Comparison of ENCODE assay signal across 38 cellular contexts in the genomic region with DNA sequence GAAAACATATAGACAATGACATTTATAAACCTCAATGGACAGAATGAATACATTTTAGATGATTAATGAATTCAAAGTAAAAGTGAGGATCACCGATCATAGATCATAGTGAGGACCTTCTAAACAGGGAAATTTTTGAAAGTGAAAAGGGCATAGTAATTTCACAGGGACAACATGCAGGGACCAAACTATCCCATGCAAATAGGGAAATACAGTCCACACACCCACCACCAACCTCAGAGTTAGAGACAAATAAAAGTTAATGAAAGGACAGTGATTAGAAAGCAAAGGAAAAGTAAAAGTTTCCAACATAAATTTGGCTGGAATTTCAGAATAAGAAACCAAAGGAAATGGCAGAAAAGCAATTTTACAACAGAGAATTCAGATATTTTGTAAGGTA.
"Had no signal": no experiment of that assay in that cellular context is flagged by ENCODE, and none has a peak within 500 bp of the region (broad histone marks: within the 10 kb centered on the region; RNA-seq: fewer than 3 reads in every experiment).

No MANE protein-coding gene starts in this region.

- H3K9me3 ChIP-seq: adrenal gland, ascending aorta, body of pancreas, breast epithelium had no signal

- H3K27me3 Mint-ChIP-seq: brain had no signal

- H3K27ac Mint-ChIP-seq: activated naive CD4-positive, alpha-beta T cell treated with anti-CD3 and anti-CD28 coated beads for 36 hours; activated naive CD4-positive, alpha-beta T cell treated with anti-CD3 and anti-CD28 coated beads, Interleukin-2, amount 10 ng/mL, durations not matched to agents 7 days and 5 days; activated naive CD4-positive, alpha-beta T cell treated with anti-CD3 and anti-CD28 coated beads, Interleukin-2, amount 50 U/mL, for 24 hours; activated naive CD4-positive, alpha-beta T cell treated with anti-CD3 and anti-CD28 coated beads, Interleukin-2, amount 50 U/mL, for 72 hours; activated naive CD8-positive, alpha-beta T cell; activated naive CD8-positive, alpha-beta T cell treated with anti-CD3 and anti-CD28 coated beads for 36 hours; activated naive CD8-positive, alpha-beta T cell treated with anti-CD3 and anti-CD28 coated beads, Interleukin-2, amount 10 ng/mL, durations not matched to agents 7 days and 5 days; activated naive CD8-positive, alpha-beta T cell treated with anti-CD3 and anti-CD28 coated beads, Interleukin-2, amount 50 U/mL, for 24 hours; activated T-cell treated with anti-CD3 and anti-CD28 coated beads, Interleukin-2, amount 50 U/mL, for 24 hours; activated T-cell treated with anti-CD3 and anti-CD28 coated beads, Interleukin-2, amount 50 U/mL, for 72 hours; activated T-helper 1 cell treated with anti-CD3 and anti-CD28 coated beads, Interleukin-12 subunit alpha, Interleukin-12 subunit beta, Interleukin-2, Interleukin-4 antibody, amounts not matched to agents 30 ng/mL and 10 ng/mL and 1 ng/mL, durations not matched to agents 14 hours and 24 hours and 36 hours; activated T-helper 17 cell treated with anti-CD3 and anti-CD28 coated beads, Interleukin-2, amount 50 U/mL, for 72 hours; activated T-helper 2 cell treated with anti-CD3 and anti-CD28 coated beads, Interferon-gamma antibody, Interleukin-2, Interleukin-4, amounts not matched to agents 10 μg/mL and 5 μg/mL and 100 μg/mL, durations not matched to agents 14 hours and 24 hours and 36 hours; brain had no signal

- H3K4me3 ChIP-seq: adrenal gland, ascending aorta, body of pancreas, breast epithelium, cardiac muscle cell had no signal

- H3K4me1 ChIP-seq: adrenal gland, ascending aorta, body of pancreas, breast epithelium had no signal

- DNase-seq: activated effector memory CD4-positive, alpha-beta T cell treated with anti-CD3 and anti-CD28 coated beads, Interleukin-2, amount 50 U/mL, for 16 hours; activated effector memory CD4-positive, alpha-beta T cell treated with Interleukin-2 at 50 U/mL for 16 hours; activated gamma-delta T cell; activated gamma-delta T cell treated with Interleukin-2 at 50 U/mL for 16 hours; activated naive CD4-positive, alpha-beta T cell; activated naive CD4-positive, alpha-beta T cell treated with anti-CD3 and anti-CD28 coated beads for 36 hours; activated naive CD4-positive, alpha-beta T cell treated with anti-CD3 and anti-CD28 coated beads, Interleukin-2, amount 10 ng/mL, durations not matched to agents 7 days and 5 days; activated naive CD4-positive, alpha-beta T cell treated with anti-CD3 and anti-CD28 coated beads, Interleukin-2, amount 50 U/mL, for 16 hours; activated naive CD4-positive, alpha-beta T cell treated with Interleukin-2 at 50 U/mL for 16 hours; activated naive CD8-positive, alpha-beta T cell treated with anti-CD3 and anti-CD28 coated beads for 36 hours; activated naive CD8-positive, alpha-beta T cell treated with anti-CD3 and anti-CD28 coated beads, Interleukin-2, amount 10 ng/mL, durations not matched to agents 7 days and 5 days; activated naive CD8-positive, alpha-beta T cell treated with anti-CD3 and anti-CD28 coated beads, Interleukin-2, amount 50 U/mL, for 24 hours; activated T-cell treated with anti-CD3 and anti-CD28 coated beads, Interleukin-2, amount 50 U/mL, for 1 hour; activated T-cell treated with anti-CD3 and anti-CD28 coated beads, Interleukin-2, amount 50 U/mL, for 24 hours; activated T-cell treated with anti-CD3 and anti-CD28 coated beads, Interleukin-2, amount 50 U/mL, for 4 hours; activated T-cell treated with anti-CD3 and anti-CD28 coated beads, Interleukin-2, amount 50 U/mL, for 48 hours; activated T-cell treated with anti-CD3 and anti-CD28 coated beads, Interleukin-2, amount 50 U/mL, for 72 hours; adrenal gland; amniotic stem cell; amygdala; anterior cingulate cortex; aorta; body of pancreas; brain microvascular endothelial cell; caudate nucleus; central memory CD4-positive, alpha-beta T cell; cerebellar nuclear complex had no signal

- H3K27ac ChIP-seq: adrenal gland, ascending aorta, body of pancreas, brain microvascular endothelial cell, breast epithelium had no signal

- H3K36me3 ChIP-seq: adrenal gland, ascending aorta, brain microvascular endothelial cell, breast epithelium, cardiac muscle cell had no signal

- H3K4me1 Mint-ChIP-seq: activated naive CD4-positive, alpha-beta T cell treated with anti-CD3 and anti-CD28 coated beads, Interleukin-2, amount 10 ng/mL, durations not matched to agents 7 days and 5 days; activated naive CD4-positive, alpha-beta T cell treated with anti-CD3 and anti-CD28 coated beads, Interleukin-2, amount 50 U/mL, for 24 hours; activated naive CD8-positive, alpha-beta T cell treated with anti-CD3 and anti-CD28 coated beads for 36 hours; activated naive CD8-positive, alpha-beta T cell treated with anti-CD3 and anti-CD28 coated beads, Interleukin-2, amount 10 ng/mL, durations not matched to agents 7 days and 5 days; activated naive CD8-positive, alpha-beta T cell treated with anti-CD3 and anti-CD28 coated beads, Interleukin-2, amount 50 U/mL, for 24 hours; activated T-helper 17 cell treated with anti-CD3 and anti-CD28 coated beads, Interleukin-2, amount 50 U/mL, for 72 hours; brain; central memory CD8-positive, alpha-beta T cell had no signal

- H3K9me3 Mint-ChIP-seq: activated naive CD4-positive, alpha-beta T cell treated with anti-CD3 and anti-CD28 coated beads, Interleukin-2, amount 10 ng/mL, durations not matched to agents 7 days and 5 days; activated naive CD4-positive, alpha-beta T cell treated with anti-CD3 and anti-CD28 coated beads, Interleukin-2, amount 50 U/mL, for 24 hours; activated naive CD4-positive, alpha-beta T cell treated with anti-CD3 and anti-CD28 coated beads, Interleukin-2, amount 50 U/mL, for 72 hours; activated naive CD8-positive, alpha-beta T cell treated with anti-CD3 and anti-CD28 coated beads, Interleukin-2, amount 50 U/mL, for 24 hours; activated T-cell treated with anti-CD3 and anti-CD28 coated beads, Interleukin-2, amount 50 U/mL, for 4 hours; activated T-helper 1 cell treated with anti-CD3 and anti-CD28 coated beads, Interleukin-12 subunit alpha, Interleukin-12 subunit beta, Interleukin-2, Interleukin-4 antibody, amounts not matched to agents 30 ng/mL and 10 ng/mL and 1 ng/mL, durations not matched to agents 14 hours and 24 hours and 36 hours; activated T-helper 17 cell treated with anti-CD3 and anti-CD28 coated beads, Interleukin-2, amount 50 U/mL, for 72 hours; central memory CD8-positive, alpha-beta T cell had no signal

- H3K4me3 Mint-ChIP-seq: activated naive CD4-positive, alpha-beta T cell treated with anti-CD3 and anti-CD28 coated beads for 36 hours; activated naive CD4-positive, alpha-beta T cell treated with anti-CD3 and anti-CD28 coated beads, Interleukin-2, amount 10 ng/mL, durations not matched to agents 7 days and 5 days; activated naive CD4-positive, alpha-beta T cell treated with anti-CD3 and anti-CD28 coated beads, Interleukin-2, amount 50 U/mL, for 24 hours; activated naive CD8-positive, alpha-beta T cell; activated naive CD8-positive, alpha-beta T cell treated with anti-CD3 and anti-CD28 coated beads for 36 hours; activated naive CD8-positive, alpha-beta T cell treated with anti-CD3 and anti-CD28 coated beads, Interleukin-2, amount 10 ng/mL, durations not matched to agents 7 days and 5 days; activated naive CD8-positive, alpha-beta T cell treated with anti-CD3 and anti-CD28 coated beads, Interleukin-2, amount 50 U/mL, for 24 hours; activated T-cell treated with anti-CD3 and anti-CD28 coated beads, Interleukin-2, amount 50 U/mL, for 24 hours; activated T-cell treated with anti-CD3 and anti-CD28 coated beads, Interleukin-2, amount 50 U/mL, for 4 hours; activated T-cell treated with anti-CD3 and anti-CD28 coated beads, Interleukin-2, amount 50 U/mL, for 72 hours; activated T-helper 1 cell treated with anti-CD3 and anti-CD28 coated beads, Interleukin-12 subunit alpha, Interleukin-12 subunit beta, Interleukin-2, Interleukin-4 antibody, amounts not matched to agents 30 ng/mL and 10 ng/mL and 1 ng/mL, durations not matched to agents 14 hours and 24 hours and 36 hours; activated T-helper 17 cell treated with anti-CD3 and anti-CD28 coated beads, Interleukin-2, amount 50 U/mL, for 72 hours; brain; central memory CD8-positive, alpha-beta T cell had no signal

- H3K36me3 Mint-ChIP-seq: activated naive CD4-positive, alpha-beta T cell treated with anti-CD3 and anti-CD28 coated beads, Interleukin-2, amount 10 ng/mL, durations not matched to agents 7 days and 5 days; activated naive CD4-positive, alpha-beta T cell treated with anti-CD3 and anti-CD28 coated beads, Interleukin-2, amount 50 U/mL, for 24 hours; activated naive CD4-positive, alpha-beta T cell treated with anti-CD3 and anti-CD28 coated beads, Interleukin-2, amount 50 U/mL, for 72 hours; activated naive CD8-positive, alpha-beta T cell; activated naive CD8-positive, alpha-beta T cell treated with anti-CD3 and anti-CD28 coated beads for 36 hours; activated naive CD8-positive, alpha-beta T cell treated with anti-CD3 and anti-CD28 coated beads, Interleukin-2, amount 10 ng/mL, durations not matched to agents 7 days and 5 days; brain had no signal
